8 cellular contexts compared by ENCODE assay signal in the genomic region with DNA sequence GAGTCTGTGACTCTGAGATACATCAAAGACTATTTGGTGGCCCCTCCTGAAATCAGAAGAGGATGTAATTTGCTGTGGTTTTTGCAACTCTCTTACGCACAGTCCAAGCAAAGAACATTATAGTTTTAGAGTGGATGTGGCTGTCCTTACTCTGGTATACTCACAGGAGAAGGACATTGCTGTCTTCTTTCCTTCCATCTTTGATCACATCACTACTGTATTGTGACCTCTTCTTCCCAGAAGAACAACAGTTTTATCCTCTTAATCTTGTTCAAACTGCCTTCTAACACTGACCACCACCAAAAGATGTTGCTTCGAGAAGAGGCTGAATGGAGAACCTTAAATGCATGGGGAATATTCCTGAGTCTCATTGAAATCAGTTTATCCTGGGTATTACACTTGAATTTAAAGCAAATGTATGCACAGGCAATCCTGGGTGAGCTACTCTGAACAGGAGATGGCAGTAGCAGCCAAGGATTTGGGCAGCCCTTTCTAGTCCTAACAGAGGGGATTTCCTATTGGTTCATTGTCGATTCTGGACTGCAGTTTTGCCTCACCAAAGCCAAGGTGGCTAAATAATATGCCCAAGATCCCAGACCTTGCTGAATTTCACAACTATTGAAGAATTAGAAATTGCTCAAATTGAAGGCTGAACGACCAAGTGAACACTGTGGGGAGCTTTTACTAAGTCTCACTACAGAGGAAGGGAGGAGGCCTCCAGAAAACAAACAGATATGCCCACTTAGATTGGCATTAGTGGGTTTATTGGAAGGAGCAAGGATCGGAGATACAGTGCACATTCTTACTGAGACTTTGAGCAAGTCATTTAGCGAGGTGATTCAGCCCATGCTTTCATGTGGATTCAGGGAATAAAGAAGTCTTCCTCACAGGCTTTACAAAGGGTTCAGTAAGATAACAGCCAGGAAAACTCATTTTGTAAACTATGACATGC.
DNase-seq lines count a peak whose midpoint lies in the region; ATAC-seq, FAIRE-seq and TF ChIP-seq lines count a peak whose summit lies in the region.

No MANE protein-coding gene starts in this region.

- TF ChIP-seq EP300 in A549 (IDR thresholded peaks at IDR 0.05) (no peak), suprapubic skin (IDR thresholded peaks at IDR 0.05) (no peak)

- peak; percentile 50 to 85 for DNase-seq in A549 (ENCODE audit: low read depth in 1 of 2, low spot score in 1 of 2)
- DNase-seq in GM12891 (ENCODE audit: insufficient read length, low spot score): no peak
- DNase-seq in NCI-H1048 (lab: John Stamatoyannopoulos, UW): peak; percentile 2
- peak in 1 of 2 donors; percentile 77 for DNase-seq in ascending aorta (ENCODE audit: low spot score in 2 of 2)
- DNase-seq in iPS-NIHi11 (ENCODE audit: low spot score): peak; percentile 56
- DNase-seq in suprapubic skin (ENCODE audit: low spot score in 2 of 2): no peak
- no peak for DNase-seq in NCI-H1436 treated with DMSO at 0.1 percent for 48 hours (lab: John Stamatoyannopoulos, UW)

- CTCF ChIA-PET in A549 (lab: Yijun Ruan, JAX): interaction anchor here (0.7 to 4.0 kb wide), 14 partner anchors 11 to 863 kb away, joined by 3 to 22 read pairs (median 4); no protein-coding TSS in a partner anchor

- POLR2A ChIA-PET in A549 (lab: Yijun Ruan, JAX): interaction anchor here (1.0 to 1.2 kb wide), 2 partner anchors 16 to 284 kb away, joined by 3 read pairs; no protein-coding TSS in a partner anchor

- TF ChIP-seq RAD21 in A549 (conservative IDR thresholded peaks at IDR 0.05 in 1 of 2, IDR thresholded peaks at IDR 0.05 in 1 of 2): peak; percentile 93 to 99

- H3K4me3 ChIP-seq in A549 (no peak overlapping the region), ascending aorta (no peak overlapping the region), suprapubic skin (no peak overlapping the region)

- FAIRE-seq in A549 (lab: Jason Lieb, UNC) (peak; percentile 98), GM12891 (lab: Jason Lieb, UNC) (peak; percentile 31)

- H3K9me3 ChIP-seq in A549 (no peaks in the 10 kb centered on the region), ascending aorta (no peaks in the 10 kb centered on the region), suprapubic skin (no peaks in the 10 kb centered on the region)

- no peaks in the 10 kb centered on the region for H3K27me3 ChIP-seq in ascending aorta
- no peaks in the 10 kb centered on the region for H3K27me3 ChIP-seq in suprapubic skin

- H3K4me1 ChIP-seq in A549 (peaks cover 30% of the 10 kb centered on the region), ascending aorta (peaks cover 3 to 17% of the 10 kb centered on the region in 2 donors), suprapubic skin (peaks cover 27% of the 10 kb centered on the region)

- intact Hi-C loops in ascending aorta (cut with DNase I): loop anchor here (2.0 to 10.0 kb wide), 5 partner anchors 331 to 1357 kb away; no protein-coding TSS in a partner anchor

- TF ChIP-seq CTCF in A549 (IDR thresholded peaks at IDR 0.05) (peak; percentile 89), ascending aorta (IDR thresholded peaks at IDR 0.05) (peak; percentile 55 to 76 (median 57)), suprapubic skin (IDR thresholded peaks at IDR 0.05) (peak; percentile 16 to 43)

- H3K27ac ChIP-seq in A549 (peak overlapping the region; percentile 21 to 76; a peak in 5 of 6 replicates), ascending aorta (peak overlapping the region; percentile 63 to 65), suprapubic skin (no peak overlapping the region)

- peak overlapping the region; percentile 59 for H3K4me2 ChIP-seq in A549

- WGBS in A549 (ENCODE audit: missing lambda C conversion rate): 39% methylated on average over 6 of the region's 6 CpGs
- 57% methylated on average over 6 of the region's 6 CpGs for WGBS in suprapubic skin

- TF ChIP-seq POLR2A in A549 (IDR thresholded peaks at IDR 0.05; ENCODE audit: low read length) (no peak), GM12891 (IDR thresholded peaks at IDR 0.05; ENCODE audit: low read depth, low read length) (no peak), suprapubic skin (IDR thresholded peaks at IDR 0.05) (no peak)

- ATAC-seq in A549: peak; percentile 99 to 100
- peak; percentile 88 for ATAC-seq in HG02678 (IDR thresholded peaks at IDR 0.05; ENCODE audit: unreplicated experiment)

- no peaks in the 10 kb centered on the region for H3K36me3 ChIP-seq in ascending aorta
- no peaks in the 10 kb centered on the region for H3K36me3 ChIP-seq in suprapubic skin

TF ChIP-seq in A549, 52 proteins besides CTCF, POLR2A, EP300 and RAD21:
- no peak for TF ChIP-seq HOXB13 (CRISPR knock-in tag; IDR thresholded peaks at IDR 0.05; ENCODE audit: low read depth)
- no peak for TF ChIP-seq GATA3 (IDR thresholded peaks at IDR 0.05; ENCODE audit: borderline replicate concordance)
- no peak for TF ChIP-seq MYC (IDR thresholded peaks at IDR 0.05; ENCODE audit: borderline replicate concordance, low read length)
- TF ChIP-seq MAZ (IDR thresholded peaks at IDR 0.05; ENCODE audit: borderline replicate concordance, low read depth, low read length): no peak
- TF ChIP-seq, protein P1, sequence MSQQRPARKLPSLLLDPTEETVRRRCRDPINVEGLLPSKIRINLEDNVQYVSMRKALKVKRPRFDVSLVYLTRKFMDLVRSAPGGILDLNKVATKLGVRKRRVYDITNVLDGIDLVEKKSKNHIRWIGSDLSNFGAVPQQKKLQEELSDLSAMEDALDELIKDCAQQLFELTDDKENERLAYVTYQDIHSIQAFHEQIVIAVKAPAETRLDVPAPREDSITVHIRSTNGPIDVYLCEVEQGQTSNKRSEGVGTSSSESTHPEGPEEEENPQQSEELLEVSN (IDR thresholded peaks at IDR 0.05; ENCODE audit: borderline replicate concordance, low read depth): no peak
- TF ChIP-seq RFX5 (IDR thresholded peaks at IDR 0.05): no peak
- no peak for TF ChIP-seq NFE2L2 (conservative IDR thresholded peaks at IDR 0.05; ENCODE audit: low read length)
- TF ChIP-seq SMC3 (IDR thresholded peaks at IDR 0.05): peak; percentile 84

TF ChIP-seq in GM12891, 5 proteins besides CTCF, POLR2A, EP300 and RAD21:
- no peak for TF ChIP-seq SPI1 (IDR thresholded peaks at IDR 0.05; ENCODE audit: low read depth, low read length)
- no peak for TF ChIP-seq PAX5 (IDR thresholded peaks at IDR 0.05; ENCODE audit: insufficient read depth, low read length, severe bottlenecking)
- TF ChIP-seq POLR2AphosphoS5 (IDR thresholded peaks at IDR 0.05; ENCODE audit: low read depth, low read length): no peak
- no peak for TF ChIP-seq TAF1 (IDR thresholded peaks at IDR 0.05; ENCODE audit: low read depth, low read length)
- TF ChIP-seq POU2F2 (IDR thresholded peaks at IDR 0.05; ENCODE audit: low read depth, low read length): no peak
TF ChIP-seq in GM12891: peak in this region for 0.

Comparison
In these comparisons a context has a peak if more than half of its experiments do, and no peak if none do; other contexts are left out.
1. DNase-seq: peak in A549 (2 of 2), NCI-H1048 (single experiment) and iPS-NIHi11 (single experiment); none in GM12891 (single experiment), suprapubic skin (0 of 2) and NCI-H1436 treated with DMSO at 0.1 percent for 48 hours (single experiment).
2. CTCF ChIP-seq: peak in every context shown above with its lines; median percentile 89 in A549; 57 in ascending aorta; 30 in suprapubic skin.